8 cellular contexts compared by ENCODE assay signal in genomic region chr11:71792621-71793235, GRCh38. TPM values are rescaled to one million over a fixed set of nuclear protein-coding genes. Genes with fewer than 3 reads are reported as not detected.
DNase-seq lines count a peak whose midpoint lies in the region; FAIRE-seq and TF ChIP-seq lines count a peak whose summit lies in the region.
"Not testable (repeated sequence)": the region's sequence is repeated elsewhere in the genome, so short reads cannot be mapped to it uniquely, and the experiment has no call there.
"Had no signal": no experiment of that assay in that cellular context is flagged by ENCODE, and none has a peak within 500 bp of the region (broad histone marks: within the 10 kb centered on the region; RNA-seq: fewer than 3 reads in every experiment).

No MANE protein-coding gene starts in this region.

- H3K9ac ChIP-seq in keratinocyte (ENCODE audit: control insufficient read depth, extremely low read depth, insufficient read depth, low read length): not testable (repeated sequence)

- not testable (repeated sequence) for H3K36me3 Mint-ChIP-seq in activated T-helper 1 cell treated with anti-CD3 and anti-CD28 coated beads, Interleukin-12 subunit alpha, Interleukin-12 subunit beta, Interleukin-2, Interleukin-4 antibody, amounts not matched to agents 30 ng/mL and 10 ng/mL and 1 ng/mL, durations not matched to agents 14 hours and 24 hours and 36 hours (ENCODE audit: low read depth)

- H3K9me3 ChIP-seq in keratinocyte (ENCODE audit: control insufficient read depth, low read depth, low read length): not testable (repeated sequence)

- not testable (repeated sequence) for H3K9me1 ChIP-seq in keratinocyte (ENCODE audit: control insufficient read depth, extremely low read depth, insufficient read depth, low read length)

- not testable (repeated sequence) for H3K4me3 ChIP-seq in NB4 (ENCODE audit: low read depth, low read length); keratinocyte (ENCODE audit: control insufficient read depth in 2 of 3, extremely low read depth in 1 of 3, insufficient read depth in 2 of 3, low read depth in 1 of 3, low read length in 3 of 3)

- H3K36me3 ChIP-seq in keratinocyte (ENCODE audit: control insufficient read depth in 2 of 2, extremely low read depth in 1 of 2, insufficient read depth in 2 of 2, low read length in 2 of 2): not testable (repeated sequence)

- H3K27me3 ChIP-seq in keratinocyte (ENCODE audit: control insufficient read depth, extremely low read depth, insufficient read depth, low read length): not testable (repeated sequence)

- not testable (repeated sequence) for H3K4me2 ChIP-seq in keratinocyte (ENCODE audit: control insufficient read depth, extremely low read depth, insufficient read depth, low read depth, low read length)

- not testable (repeated sequence) for H3K27ac Mint-ChIP-seq in activated T-helper 1 cell treated with anti-CD3 and anti-CD28 coated beads, Interleukin-12 subunit alpha, Interleukin-12 subunit beta, Interleukin-2, Interleukin-4 antibody, amounts not matched to agents 30 ng/mL and 10 ng/mL and 1 ng/mL, durations not matched to agents 14 hours and 24 hours and 36 hours

- dilution Hi-C loops in keratinocyte (cut with MboI; ENCODE audit: extremely low pct_ligation_motif_present, low sequenced_read_pairs): not testable (repeated sequence)

- H3K4me3 Mint-ChIP-seq in activated T-helper 1 cell treated with anti-CD3 and anti-CD28 coated beads, Interleukin-12 subunit alpha, Interleukin-12 subunit beta, Interleukin-2, Interleukin-4 antibody, amounts not matched to agents 30 ng/mL and 10 ng/mL and 1 ng/mL, durations not matched to agents 14 hours and 24 hours and 36 hours: not testable (repeated sequence)

- not testable (repeated sequence) for H3K79me2 ChIP-seq in keratinocyte (ENCODE audit: control insufficient read depth, insufficient read depth, low read length)

- TF ChIP-seq POLR2A in NB4 (IDR thresholded peaks at IDR 0.05; ENCODE audit: extremely low read depth, insufficient read length): not testable (repeated sequence)

- DNase-seq in GM03348 (ENCODE audit: low spot score): peak; percentile 26
- DNase-seq in NB4 (ENCODE audit: low read depth): peak; percentile 48
- peak; percentile 23 for DNase-seq in T-helper 22 cell (ENCODE audit: low read depth)
- DNase-seq in activated T-helper 1 cell treated with anti-CD3 and anti-CD28 coated beads, Interleukin-12 subunit alpha, Interleukin-12 subunit beta, Interleukin-2, Interleukin-4 antibody, amounts not matched to agents 30 ng/mL and 10 ng/mL and 1 ng/mL, durations not matched to agents 14 hours and 24 hours and 36 hours (ENCODE audit: low spot score): peak; percentile 38
- DNase-seq in effector CD8-positive, alpha-beta T cell (lab: John Stamatoyannopoulos, UW): peak; percentile 31
- DNase-seq in keratinocyte (ENCODE audit: low read depth, low spot score): not testable (repeated sequence)
- DNase-seq in stimulated activated CD4-positive, alpha-beta T cell treated with anti-CD3 and anti-CD28 coated beads, Interleukin-12 subunit alpha, Interleukin-12 subunit beta, amount 100 ng/mL, for 4 hours: peak; percentile 40

- H3K4me1 ChIP-seq in keratinocyte (ENCODE audit: control insufficient read depth, extremely low read depth, insufficient read depth, low read length): peaks cover 17% of the 10 kb centered on the region

- not testable (repeated sequence) for FAIRE-seq in keratinocyte (lab: Jason Lieb, UNC)

- H3K27ac ChIP-seq in keratinocyte (ENCODE audit: control insufficient read depth, insufficient read depth, low read length): not testable (repeated sequence)

- not testable (repeated sequence) for H3K27me3 Mint-ChIP-seq in activated T-helper 1 cell treated with anti-CD3 and anti-CD28 coated beads, Interleukin-12 subunit alpha, Interleukin-12 subunit beta, Interleukin-2, Interleukin-4 antibody, amounts not matched to agents 30 ng/mL and 10 ng/mL and 1 ng/mL, durations not matched to agents 14 hours and 24 hours and 36 hours (ENCODE audit: insufficient read depth)

- peak; percentile 47 for TF ChIP-seq CTCF in NB4 (IDR thresholded peaks at IDR 0.05; ENCODE audit: low read depth, low read length)
- peak in 2 of 3 experiments; percentile 51 to 54 for TF ChIP-seq CTCF in keratinocyte (optimal IDR thresholded peaks at IDR 0.05 in 1 of 3, IDR thresholded peaks at IDR 0.05 in 1 of 3, conservative IDR thresholded peaks at IDR 0.05 in 1 of 3; ENCODE audit: extremely low read depth in 1 of 3, insufficient read depth in 2 of 3, low read length in 3 of 3)

- intact Hi-C loops in activated T-helper 1 cell treated with anti-CD3 and anti-CD28 coated beads, Interleukin-12 subunit alpha, Interleukin-12 subunit beta, Interleukin-2, Interleukin-4 antibody, amounts not matched to agents 30 ng/mL and 10 ng/mL and 1 ng/mL, durations not matched to agents 14 hours and 24 hours and 36 hours (cut with micrococcal nuclease): not testable (repeated sequence)

- not testable (repeated sequence) for H2AFZ ChIP-seq in keratinocyte (ENCODE audit: control insufficient read depth, low read length)

- peaks cover 18% of the 10 kb centered on the region for H3K4me1 Mint-ChIP-seq in activated T-helper 1 cell treated with anti-CD3 and anti-CD28 coated beads, Interleukin-12 subunit alpha, Interleukin-12 subunit beta, Interleukin-2, Interleukin-4 antibody, amounts not matched to agents 30 ng/mL and 10 ng/mL and 1 ng/mL, durations not matched to agents 14 hours and 24 hours and 36 hours (ENCODE audit: low read depth)

- not testable (repeated sequence) for H3K9me3 Mint-ChIP-seq in activated T-helper 1 cell treated with anti-CD3 and anti-CD28 coated beads, Interleukin-12 subunit alpha, Interleukin-12 subunit beta, Interleukin-2, Interleukin-4 antibody, amounts not matched to agents 30 ng/mL and 10 ng/mL and 1 ng/mL, durations not matched to agents 14 hours and 24 hours and 36 hours

- not testable (repeated sequence) for H4K20me1 ChIP-seq in keratinocyte (ENCODE audit: control insufficient read depth, extremely low read depth, insufficient read depth, low read length)

RNA-seq across cellular contexts. Expression of gene DEFB108B, which starts 40.3 kb away (rescaled TPM):
- total RNA-seq in activated T-helper 1 cell treated with anti-CD3 and anti-CD28 coated beads, Interleukin-12 subunit alpha, Interleukin-12 subunit beta, Interleukin-2, Interleukin-4 antibody, amounts not matched to agents 30 ng/mL and 10 ng/mL and 1 ng/mL, durations not matched to agents 14 hours and 24 hours and 36 hours: not detected in 2 replicates
- polyA plus RNA-seq in keratinocyte: not detected in 3 replicates
- polyA plus RNA-seq in keratinocyte (2011; ENCODE audit: low read depth): not detected
- not detected in 2 replicates for polyA plus RNA-seq in keratinocyte (2011; cell fraction: cytosol; rRNA removed)
- polyA plus RNA-seq in keratinocyte (2011; cell fraction: nucleus; rRNA removed): not detected in 2 replicates
- not detected in 2 replicates for polyA plus RNA-seq in keratinocyte (2012; ENCODE audit: low replicate concordance)
- not detected in 3 replicates for polyA minus RNA-seq in keratinocyte
- polyA minus RNA-seq in keratinocyte (2011; cell fraction: cytosol; rRNA and poly(A)+ RNA removed): not detected
- polyA minus RNA-seq in keratinocyte (2011; cell fraction: nucleus; rRNA and poly(A)+ RNA removed): not detected in 2 replicates
- total RNA-seq: subcutaneous adipose tissue had no signal
